Comparison of ENCODE assay signal across 22 cellular contexts in genomic region chr20:4773736-4774135, GRCh38. TPM values are rescaled to one million over a fixed set of nuclear protein-coding genes. Genes with fewer than 3 reads are reported as not detected.
DNase-seq lines count a peak whose midpoint lies in the region; ATAC-seq and TF ChIP-seq lines count a peak whose summit lies in the region.
"Had no signal": no experiment of that assay in that cellular context is flagged by ENCODE, and none has a peak within 500 bp of the region (broad histone marks: within the 10 kb centered on the region; RNA-seq: fewer than 3 reads in every experiment).

No MANE protein-coding gene starts in this region.

- no peak for TF ChIP-seq POLR2A in sigmoid colon (IDR thresholded peaks at IDR 0.05)
- no peak for TF ChIP-seq POLR2A in upper lobe of left lung (IDR thresholded peaks at IDR 0.05)

- TF ChIP-seq EP300 in sigmoid colon (IDR thresholded peaks at IDR 0.05) (no peak), upper lobe of left lung (IDR thresholded peaks at IDR 0.05) (no peak)

- TF ChIP-seq CTCF in WI38 (IDR thresholded peaks at IDR 0.05; ENCODE audit: low read depth, low read length) (no peak), lower lobe of right lung (IDR thresholded peaks at IDR 0.05) (no peak), sigmoid colon (IDR thresholded peaks at IDR 0.05) (no peak), upper lobe of left lung (IDR thresholded peaks at IDR 0.05) (no peak)

- intact Hi-C loops in lower lobe of right lung (cut with DNase I), result no loop called here
- intact Hi-C loops in sigmoid colon (cut with DNase I), result no loop called here

- H3K9me3 ChIP-seq in lower lobe of right lung (peaks cover 8% of the 10 kb centered on the region), sigmoid colon (no peaks in the 10 kb centered on the region), upper lobe of left lung (peaks cover 0 to 14% (median 5%) of the 10 kb centered on the region in 4 donors)

- peak overlapping the region; percentile 21; the same call in 1 of the 2 replicates for H3K4me3 ChIP-seq in WI38 (ENCODE audit: low read depth, low read length)
- no peak overlapping the region for H3K4me3 ChIP-seq in lower lobe of right lung
- no peak overlapping the region for H3K4me3 ChIP-seq in sigmoid colon
- H3K4me3 ChIP-seq in upper lobe of left lung, result no peak overlapping the region
- H3K4me3 ChIP-seq: BLaER1 treated with 17β-estradiol and CSF1 and Interleukin-3, amounts not matched to agents 10 nM and 100 nM had no signal

- H3K4me1 ChIP-seq in lower lobe of right lung (no peaks in the 10 kb centered on the region), sigmoid colon (peaks cover 0 to 10% (median 0%) of the 10 kb centered on the region in 4 donors), upper lobe of left lung (peaks cover 0 to 5% (median 0%) of the 10 kb centered on the region in 4 donors)

- 77 to 86% methylated on average over 5 of the region's 5 CpGs for WGBS in sigmoid colon, 2 donors
- 88 to 91% methylated on average over 2 to 5 of the region's 5 CpGs for WGBS in upper lobe of left lung, 2 donors

- no peaks in the 10 kb centered on the region for H3K27me3 ChIP-seq in lower lobe of right lung (ENCODE audit: low read depth)
- H3K27me3 ChIP-seq in sigmoid colon, result no peaks in the 10 kb centered on the region
- H3K27me3 ChIP-seq in upper lobe of left lung, result no peaks in the 10 kb centered on the region
- H3K27me3 ChIP-seq: BLaER1 treated with 17β-estradiol and CSF1 and Interleukin-3, amounts not matched to agents 10 nM and 100 nM had no signal

- DNase-seq in AG08396 (ENCODE audit: low spot score) (peak; percentile 20), lower lobe of right lung (no peak), sigmoid colon (no peak), DMS114 treated with DMSO at 0.1 percent for 48 hours (lab: John Stamatoyannopoulos, UW; ENCODE audit: unreplicated experiment) (no peak), upper lobe of left lung (no peak)
- DNase-seq: 8988T; CD4-positive, CD25-positive, alpha-beta regulatory T cell; CD8-positive, alpha-beta memory T cell; COR-L47; DMS153; DMS79; GDM1; GOT3; H7; HFFc6 had no signal

- no peak for ATAC-seq in lower lobe of right lung
- ATAC-seq in HG02884 (IDR thresholded peaks at IDR 0.05; ENCODE audit: unreplicated experiment), result no peak
- no peak for ATAC-seq in upper lobe of left lung (ENCODE audit: low FRiP score in 2 of 2)
- ATAC-seq: HCT116 had no signal

- H3K36me3 ChIP-seq in lower lobe of right lung, result no peaks in the 10 kb centered on the region
- H3K36me3 ChIP-seq in sigmoid colon, result no peaks in the 10 kb centered on the region
- no peaks in the 10 kb centered on the region for H3K36me3 ChIP-seq in upper lobe of left lung

- H3K27ac ChIP-seq in lower lobe of right lung (peak overlapping the region; percentile 20), sigmoid colon (peak overlapping the region in 3 of 4 donors; percentile 10 to 54 (median 20)), upper lobe of left lung (no peak overlapping the region)

RNA-seq across cellular contexts. Expression of gene RASSF2, which starts 49.7 kb away (rescaled TPM):
- 29.7 TPM for total RNA-seq in lower lobe of right lung
- 10 to 100 TPM; 14.6 to 37.4 (median 17.8) TPM for total RNA-seq in sigmoid colon
- 10 to 100 TPM in 1 of 3 donors, 1 to 10 TPM in 2; 3.6 to 19.9 (median 5.5) TPM for polyA plus RNA-seq in sigmoid colon
- total RNA-seq in upper lobe of left lung, result 10 to 100 TPM; 23.4 to 46.4 (median 34.6) TPM

RNA-seq across cellular contexts. Expression of gene PRND, which starts 52.0 kb away (rescaled TPM):
- total RNA-seq in lower lobe of right lung, result not detected
- total RNA-seq in sigmoid colon, result 1 to 10 TPM in 2 of 4 donors, under 1 TPM in 2; 0.33 to 6.4 (median 3.4) TPM
- under 1 TPM in 1 of 3 donors, not detected in 2; 0.04 TPM for polyA plus RNA-seq in sigmoid colon
- under 1 TPM in 1 of 6 donors, not detected in 5; 0.20 TPM for total RNA-seq in upper lobe of left lung
- total RNA-seq: B cell; CD4-positive, CD25-positive, alpha-beta regulatory T cell; CD8-positive, alpha-beta memory T cell; Daoy had no signal
- polyA plus RNA-seq: AG04450 had no signal

Comparison
In these comparisons a context has a peak if more than half of its experiments do, and no peak if none do; other contexts are left out.
1. H3K27ac ChIP-seq: peak in lower lobe of right lung (single experiment) and sigmoid colon (3 of 4); none in upper lobe of left lung (0 of 4).